In genomic region chr2:126668254-126668653, GRCh38 we compare ENCODE assay signal across 21 cellular contexts.
"Had no signal": no experiment of that assay in that cellular context is flagged by ENCODE, and none has a peak within 500 bp of the region (broad histone marks: within the 10 kb centered on the region; RNA-seq: fewer than 3 reads in every experiment).

No MANE protein-coding gene starts in this region.

- H3K9me3 Mint-ChIP-seq: activated CD8-positive, alpha-beta T cell treated with anti-CD3 and anti-CD28 coated beads for 36 hours; mesothelial cell of epicardium; nephron; T-cell had no signal

- H3K27ac Mint-ChIP-seq: activated CD8-positive, alpha-beta memory T cell treated with anti-CD3 and anti-CD28 coated beads, Interleukin-2, amount 10 ng/mL, durations not matched to agents 7 days and 5 days; mesothelial cell of epicardium had no signal

- H3K4me3 Mint-ChIP-seq: activated CD8-positive, alpha-beta memory T cell treated with anti-CD3 and anti-CD28 coated beads, Interleukin-2, amount 10 ng/mL, durations not matched to agents 7 days and 5 days; activated CD8-positive, alpha-beta T cell treated with anti-CD3 and anti-CD28 coated beads for 36 hours; brain; mesothelial cell of epicardium; nephron had no signal

- H3K27ac ChIP-seq: parathyroid adenoma, transverse colon, WERI-Rb-1 had no signal

- DNase-seq: activated CD4-positive, CD25-positive, alpha-beta regulatory T cell treated with anti-CD3 and anti-CD28 coated beads, Interleukin-2, amount 50 U/mL, for 72 hours; activated CD8-positive, alpha-beta memory T cell treated with anti-CD3 and anti-CD28 coated beads, Interleukin-2, amount 10 ng/mL, durations not matched to agents 7 days and 5 days; activated CD8-positive, alpha-beta T cell treated with anti-CD3 and anti-CD28 coated beads for 36 hours; activated T-cell treated with anti-CD3 and anti-CD28 coated beads for 4 hours; aorta; dermis blood vessel endothelial cell; effector CD8-positive, alpha-beta T cell; gastrocnemius medialis; hippocampal formation; left ventricle myocardium inferior; nucleus accumbens; right cardiac atrium; stimulated activated CD4-positive, alpha-beta T cell treated with anti-CD3 and anti-CD28 coated beads, Interleukin-1b, Interleukin-23, amount 100 ng/mL, for 48 hours; T-cell; transverse colon; WERI-Rb-1 had no signal

- H3K27me3 Mint-ChIP-seq: activated CD8-positive, alpha-beta memory T cell treated with anti-CD3 and anti-CD28 coated beads, Interleukin-2, amount 10 ng/mL, durations not matched to agents 7 days and 5 days; activated CD8-positive, alpha-beta T cell treated with anti-CD3 and anti-CD28 coated beads for 36 hours; T-cell had no signal

- ATAC-seq: activated CD8-positive, alpha-beta memory T cell treated with anti-CD3 and anti-CD28 coated beads, Interleukin-2, amount 10 ng/mL, durations not matched to agents 7 days and 5 days; activated CD8-positive, alpha-beta T cell treated with anti-CD3 and anti-CD28 coated beads for 36 hours; esophagus mucosa; gastrocnemius medialis; right cardiac atrium; T-cell had no signal

- H3K9me3 ChIP-seq: gastrocnemius medialis, left ventricle myocardium inferior, transverse colon had no signal

- H3K27me3 ChIP-seq: gastrocnemius medialis, transverse colon had no signal

- H3K36me3 ChIP-seq: gastrocnemius medialis, left ventricle myocardium inferior, transverse colon, WERI-Rb-1 had no signal

- H3K36me3 Mint-ChIP-seq: brain had no signal

- H3K4me3 ChIP-seq: gastrocnemius medialis, left ventricle myocardium inferior, transverse colon had no signal
